In the genomic region with DNA sequence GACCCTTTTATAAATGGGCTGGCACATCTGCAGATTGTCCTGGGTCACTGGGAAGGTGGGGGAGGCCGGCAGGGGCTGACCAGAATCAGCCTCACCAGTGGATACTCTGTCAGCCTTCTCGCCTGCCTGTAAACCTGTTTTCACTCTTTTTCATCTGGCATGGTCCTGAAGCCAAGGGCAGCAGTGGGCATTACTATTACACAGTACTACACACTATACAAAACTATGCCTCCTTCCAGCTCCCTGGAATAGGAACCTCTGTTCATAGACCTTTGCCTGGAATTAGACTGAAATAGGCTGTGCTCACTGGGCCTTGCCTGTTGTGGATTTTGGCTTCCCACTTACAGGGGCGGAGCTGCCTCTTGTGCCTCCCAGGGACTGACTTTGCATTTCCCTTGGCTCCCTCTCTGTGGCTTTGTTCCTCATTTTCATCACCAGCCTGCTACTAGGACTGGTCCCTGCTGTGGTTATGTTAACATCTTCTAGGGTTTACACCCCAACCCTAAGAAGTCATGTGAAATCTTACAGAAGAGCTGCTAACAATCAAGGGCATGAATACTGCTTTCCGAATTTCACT, we compare ENCODE assay signal across 10 cellular contexts.
DNase-seq lines count a peak whose midpoint lies in the region; ATAC-seq and TF ChIP-seq lines count a peak whose summit lies in the region.
"Had no signal": no experiment of that assay in that cellular context is flagged by ENCODE, and none has a peak within 500 bp of the region (broad histone marks: within the 10 kb centered on the region; RNA-seq: fewer than 3 reads in every experiment).

No MANE protein-coding gene starts in this region.

- H3K4me3 ChIP-seq in CD4-positive, CD25-positive, alpha-beta regulatory T cell (ENCODE audit: low read depth, low read length) = no peak overlapping the region
- no peak overlapping the region for H3K4me3 ChIP-seq in fibroblast of pulmonary artery (replicated peaks; ENCODE audit: low read depth, low read length)
- peak overlapping the region in 1 of 2 experiments; percentile 0 for H3K4me3 ChIP-seq in neutrophil (ENCODE audit: low read depth in 1 of 2, low read length in 1 of 2)
- H3K4me3 ChIP-seq in effector memory CD4-positive, alpha-beta T cell (ENCODE audit: insufficient read depth, low read depth, low read length, poor library complexity, severe bottlenecking) = no peak overlapping the region

- H3K27me3 Mint-ChIP-seq in CD4-positive, CD25-positive, alpha-beta regulatory T cell = no peaks in the 10 kb centered on the region

- H3K4me1 ChIP-seq in CD4-positive, CD25-positive, alpha-beta regulatory T cell (ENCODE audit: control insufficient read depth, insufficient read depth, low read length, poor library complexity, severe bottlenecking) = no peaks in the 10 kb centered on the region
- peaks cover 19 to 23% of the 10 kb centered on the region in 2 experiments for H3K4me1 ChIP-seq in neutrophil (ENCODE audit: control insufficient read depth in 1 of 2, insufficient read depth in 1 of 2, low read depth in 1 of 2, low read length in 1 of 2)
- no peaks in the 10 kb centered on the region for H3K4me1 ChIP-seq in effector memory CD4-positive, alpha-beta T cell (ENCODE audit: control insufficient read depth, insufficient read depth, low read length, poor library complexity, severe bottlenecking)

- no peak for ATAC-seq in CD4-positive, CD25-positive, alpha-beta regulatory T cell (ENCODE audit: low read depth in 2 of 2)

- peak overlapping the region in 2 of 3 donors; percentile 37 to 83 for H3K27ac Mint-ChIP-seq in CD4-positive, CD25-positive, alpha-beta regulatory T cell

- H3K4me1 Mint-ChIP-seq in CD4-positive, CD25-positive, alpha-beta regulatory T cell = peaks cover 13 to 22% (median 16%) of the 10 kb centered on the region in 4 donors

- peaks cover 3% of the 10 kb centered on the region for H3K36me3 Mint-ChIP-seq in CD4-positive, CD25-positive, alpha-beta regulatory T cell

- DNase-seq in CD4-positive, CD25-positive, alpha-beta regulatory T cell = no peak
- DNase-seq in SIG-M5 (lab: John Stamatoyannopoulos, UW) (peak; percentile 57), fibroblast of pulmonary artery (ENCODE audit: low read depth) (peak; percentile 74), NCI-H1930 (lab: John Stamatoyannopoulos, UW) (no peak), NCI-H1436 (lab: John Stamatoyannopoulos, UW) (no peak), GM13976 (ENCODE audit: low spot score) (no peak)
- no peak for DNase-seq in effector memory CD4-positive, alpha-beta T cell
- DNase-seq: activated CD4-positive, CD25-positive, alpha-beta regulatory T cell treated with anti-CD3 and anti-CD28 coated beads, Interleukin-2, amount 50 U/mL, for 72 hours; NCI-H2107 had no signal

- H3K4me3 Mint-ChIP-seq in CD4-positive, CD25-positive, alpha-beta regulatory T cell = no peak overlapping the region

- no peak overlapping the region for H3K27ac ChIP-seq in CD4-positive, CD25-positive, alpha-beta regulatory T cell (ENCODE audit: insufficient read depth, low read length, poor library complexity, severe bottlenecking)
- H3K27ac ChIP-seq in neutrophil = peak overlapping the region; percentile 79
- H3K27ac ChIP-seq in effector memory CD4-positive, alpha-beta T cell (ENCODE audit: insufficient read depth, low read length, poor library complexity, severe bottlenecking) = no peak overlapping the region

- H3K9me3 Mint-ChIP-seq in CD4-positive, CD25-positive, alpha-beta regulatory T cell = no peaks in the 10 kb centered on the region

- no peaks in the 10 kb centered on the region for H3K36me3 ChIP-seq in CD4-positive, CD25-positive, alpha-beta regulatory T cell (ENCODE audit: control insufficient read depth, insufficient read depth, low read length)
- no peaks in the 10 kb centered on the region for H3K36me3 ChIP-seq in neutrophil
- H3K36me3 ChIP-seq in effector memory CD4-positive, alpha-beta T cell (ENCODE audit: control insufficient read depth, insufficient read depth, low read length) = no peaks in the 10 kb centered on the region

- no peaks in the 10 kb centered on the region for H3K9me3 ChIP-seq in CD4-positive, CD25-positive, alpha-beta regulatory T cell (ENCODE audit: control insufficient read depth in 2 of 2, low read length in 2 of 2)
- H3K9me3 ChIP-seq in neutrophil = no peaks in the 10 kb centered on the region
- H3K9me3 ChIP-seq in effector memory CD4-positive, alpha-beta T cell (ENCODE audit: control insufficient read depth, low read length) = no peaks in the 10 kb centered on the region

- in situ Hi-C loops in GM13976 (cut with MboI; ENCODE audit: low sequenced_read_pairs, unreplicated experiment) = no loop called here

- no peak for TF ChIP-seq CTCF in fibroblast of pulmonary artery (IDR thresholded peaks at IDR 0.05; ENCODE audit: low read length, missing control alignments)
- no peak for TF ChIP-seq CTCF in neutrophil (IDR thresholded peaks at IDR 0.05)
- no peak for TF ChIP-seq CTCF in GM13976 (IDR thresholded peaks at IDR 0.05; ENCODE audit: borderline replicate concordance, control extremely low read depth, extremely low read depth, insufficient read depth, missing control alignments)

- no peaks in the 10 kb centered on the region for H3K27me3 ChIP-seq in CD4-positive, CD25-positive, alpha-beta regulatory T cell (ENCODE audit: control insufficient read depth, insufficient read depth, low read length)
- H3K27me3 ChIP-seq in neutrophil = no peaks in the 10 kb centered on the region
- H3K27me3 ChIP-seq in effector memory CD4-positive, alpha-beta T cell (replicated peaks; ENCODE audit: control insufficient read depth, insufficient read depth, low read length, poor library complexity, severe bottlenecking) = no peaks in the 10 kb centered on the region

Comparison
In these comparisons a context has a peak if more than half of its experiments do, and no peak if none do; other contexts are left out.
1. DNase-seq: peak in SIG-M5 (single experiment) and fibroblast of pulmonary artery (single experiment); none in CD4-positive, CD25-positive, alpha-beta regulatory T cell (0 of 3), NCI-H1930 (0 of 2), NCI-H1436 (single experiment), effector memory CD4-positive, alpha-beta T cell (0 of 3) and GM13976 (single experiment).